In genomic region chr11:64870893-64871849, GRCh38 we compare ENCODE assay signal across 1 cellular context.
TF ChIP-seq lines count a peak whose summit lies in the region.

No MANE protein-coding gene starts in this region.

TF ChIP-seq in endothelial cell of umbilical vein, 7 proteins besides CTCF, POLR2A, EP300 and RAD21:
- TF ChIP-seq, protein P1, sequence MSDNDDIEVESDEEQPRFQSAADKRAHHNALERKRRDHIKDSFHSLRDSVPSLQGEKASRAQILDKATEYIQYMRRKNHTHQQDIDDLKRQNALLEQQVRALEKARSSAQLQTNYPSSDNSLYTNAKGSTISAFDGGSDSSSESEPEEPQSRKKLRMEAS (IDR thresholded peaks at IDR 0.05; ENCODE audit: insufficient read depth, insufficient read length): peak; percentile 13
- no peak for TF ChIP-seq MYC (IDR thresholded peaks at IDR 0.05; ENCODE audit: low read depth, low read length)
TF ChIP-seq in endothelial cell of umbilical vein: peak in this region for 1.
